Comparison of ENCODE assay signal across 17 cellular contexts in the genomic region with DNA sequence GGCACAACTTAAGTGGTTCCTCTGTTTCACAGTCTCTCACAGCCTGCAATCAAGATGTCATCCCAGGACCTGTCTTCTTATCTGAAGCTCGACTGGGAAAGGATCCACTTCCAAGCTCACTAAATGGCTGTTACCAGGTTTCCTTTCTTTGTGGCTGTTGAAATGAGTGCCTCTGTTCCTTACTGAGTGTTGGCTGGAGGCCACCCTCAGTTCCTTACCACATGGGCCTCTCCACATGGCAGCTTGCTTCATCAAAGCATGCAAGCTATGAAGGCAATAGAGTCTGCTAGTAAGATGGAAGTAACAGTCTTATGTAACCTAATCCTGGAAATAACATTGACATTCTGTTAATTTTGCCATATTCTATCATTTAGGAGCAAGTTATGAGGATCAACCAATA.
"Had no signal": no experiment of that assay in that cellular context is flagged by ENCODE, and none has a peak within 500 bp of the region (broad histone marks: within the 10 kb centered on the region; RNA-seq: fewer than 3 reads in every experiment).

No MANE protein-coding gene starts in this region.

- DNase-seq: KBM-7, NCI-H1092, NCI-H1105 treated with DMSO at 0.1 percent for 48 hours, NCI-H1417 treated with DMSO at 0.1 percent for 48 hours, NCI-H146, NCI-H1694 treated with DMSO at 0.1 percent for 48 hours, NCI-H1930, NCI-H2081, NCI-H2107, NCI-H2227 treated with DMSO at 0.1 percent for 48 hours, NCI-H524, NCI-H69, NCI-H774, Right ventricle myocardium superior, RPMI8226, SK-N-SH, SW 1271 had no signal
